ENCODE assay signal across 20 cellular contexts in genomic region chr7:91556956-91557650, GRCh38.
DNase-seq lines count a peak whose midpoint lies in the region; ATAC-seq, FAIRE-seq and TF ChIP-seq lines count a peak whose summit lies in the region.
"Had no signal": no experiment of that assay in that cellular context is flagged by ENCODE, and none has a peak within 500 bp of the region (broad histone marks: within the 10 kb centered on the region; RNA-seq: fewer than 3 reads in every experiment).

No MANE protein-coding gene starts in this region.

- DNase-seq in HTR-8/SVneo (ENCODE audit: insufficient read length, low spot score) (peak; percentile 13), RWPE2 (ENCODE audit: low spot score) (no peak), epithelial cell of prostate (ENCODE audit: low read depth, low spot score) (peak; percentile 51), prostate gland (ENCODE audit: low spot score) (peak; percentile 81), vagina (ENCODE audit: extremely low spot score in 2 of 2) (no peak)
- no peak for DNase-seq in stimulated activated naive B cell treated with anti-CD40 and anti-IgM and Interleukin-4, amounts not matched to agents 10 μg/mL and 1 μg/mL and 100 μg/mL, for 72 hours
- DNase-seq: activated gamma-delta T cell treated with Interleukin-2 at 50 U/mL for 16 hours; Calu3; cerebellar nuclear complex; left ventricle myocardium inferior; NCI-H1694; NCI-H446 treated with DMSO at 0.1 percent for 48 hours; NK-92 treated with Interleukin-12 subunit alpha and Interleukin-12 subunit beta, amount 100 ng/mL, for 24 hours; ovary; right lobe of liver; stimulated activated naive CD8-positive, alpha-beta T cell treated with anti-CD3 and anti-CD28 coated beads, Interleukin-15, Interleukin-2, amounts not matched to agents 100 U/mL and 50 U/mL, for 24 hours had no signal

- FAIRE-seq in HTR-8/SVneo (lab: Jason Lieb, UNC) = no peak
- FAIRE-seq: G401.6, HepG2 had no signal

- TF ChIP-seq POLR2A in prostate gland (IDR thresholded peaks at IDR 0.05) = no peak
- TF ChIP-seq POLR2A in vagina (IDR thresholded peaks at IDR 0.05) = no peak

- H3K4me1 Mint-ChIP-seq in stimulated activated naive B cell treated with anti-CD40 and anti-IgM and Interleukin-4, amounts not matched to agents 10 μg/mL and 1 μg/mL and 100 μg/mL, for 72 hours = no peaks in the 10 kb centered on the region

- 39% methylated on average over 7 of the region's 7 CpGs for WGBS in prostate gland

- intact Hi-C loops in prostate gland (cut with DNase I) (no loop called here), vagina (cut with DNase I) (no loop called here)

- H3K4me1 ChIP-seq in RWPE2 (ENCODE audit: insufficient read depth, poor library complexity, severe bottlenecking) = peaks cover 24% of the 10 kb centered on the region
- H3K4me1 ChIP-seq in prostate gland (replicated peaks) = peaks cover 4% of the 10 kb centered on the region
- peaks cover 3% of the 10 kb centered on the region for H3K4me1 ChIP-seq in vagina
- H3K4me1 ChIP-seq: left ventricle myocardium inferior, right lobe of liver, tibial nerve had no signal

- ATAC-seq in RWPE2 (ENCODE audit: low read depth) (peak; percentile 41), HG02840 (IDR thresholded peaks at IDR 0.05; ENCODE audit: low FRiP score, unreplicated experiment) (no peak)
- no peak for ATAC-seq in stimulated activated naive B cell treated with anti-CD40 and anti-IgM and Interleukin-4, amounts not matched to agents 10 μg/mL and 1 μg/mL and 100 μg/mL, for 72 hours (replicated peaks)
- ATAC-seq: HepG2; right lobe of liver; stimulated activated naive CD8-positive, alpha-beta T cell treated with anti-CD3 and anti-CD28 coated beads, Interleukin-15, Interleukin-2, amounts not matched to agents 100 U/mL and 50 U/mL, for 24 hours had no signal

- H3K27ac ChIP-seq in RWPE2 (ENCODE audit: poor library complexity, severe bottlenecking) (peak overlapping the region; percentile 94), epithelial cell of prostate (peak overlapping the region; percentile 96), prostate gland (peak overlapping the region; percentile 21 to 29), vagina (no peak overlapping the region)
- H3K27ac ChIP-seq: left ventricle myocardium inferior, ovary, right lobe of liver, tibial nerve had no signal

- H3K27me3 ChIP-seq in RWPE2 (ENCODE audit: insufficient read depth, poor library complexity, severe bottlenecking) (no peaks in the 10 kb centered on the region), prostate gland (replicated peaks; ENCODE audit: insufficient read depth) (no peaks in the 10 kb centered on the region), vagina (no peaks in the 10 kb centered on the region)
- H3K27me3 ChIP-seq: ovary, right lobe of liver, tibial nerve had no signal

- H3K36me3 ChIP-seq in RWPE2 (ENCODE audit: low read depth) (no peaks in the 10 kb centered on the region), prostate gland (no peaks in the 10 kb centered on the region), vagina (no peaks in the 10 kb centered on the region)
- H3K36me3 ChIP-seq: left ventricle myocardium inferior, ovary, right lobe of liver, tibial nerve had no signal

- TF ChIP-seq CTCF in RWPE2 (IDR thresholded peaks at IDR 0.05; ENCODE audit: poor library complexity, severe bottlenecking) (no peak), prostate gland (IDR thresholded peaks at IDR 0.05) (no peak), vagina (IDR thresholded peaks at IDR 0.05) (no peak)

- H3K4me3 Mint-ChIP-seq in stimulated activated naive B cell treated with anti-CD40 and anti-IgM and Interleukin-4, amounts not matched to agents 10 μg/mL and 1 μg/mL and 100 μg/mL, for 72 hours = no peak overlapping the region

- no peaks in the 10 kb centered on the region for H3K27me3 Mint-ChIP-seq in stimulated activated naive B cell treated with anti-CD40 and anti-IgM and Interleukin-4, amounts not matched to agents 10 μg/mL and 1 μg/mL and 100 μg/mL, for 72 hours

- no peaks in the 10 kb centered on the region for H3K36me3 Mint-ChIP-seq in stimulated activated naive B cell treated with anti-CD40 and anti-IgM and Interleukin-4, amounts not matched to agents 10 μg/mL and 1 μg/mL and 100 μg/mL, for 72 hours

- no peak overlapping the region for H3K27ac Mint-ChIP-seq in stimulated activated naive B cell treated with anti-CD40 and anti-IgM and Interleukin-4, amounts not matched to agents 10 μg/mL and 1 μg/mL and 100 μg/mL, for 72 hours

- H3K9me3 Mint-ChIP-seq in stimulated activated naive B cell treated with anti-CD40 and anti-IgM and Interleukin-4, amounts not matched to agents 10 μg/mL and 1 μg/mL and 100 μg/mL, for 72 hours = no peaks in the 10 kb centered on the region

- H3K9me3 ChIP-seq in RWPE2 (ENCODE audit: severe bottlenecking) (no peaks in the 10 kb centered on the region), prostate gland (no peaks in the 10 kb centered on the region), vagina (no peaks in the 10 kb centered on the region)
- H3K9me3 ChIP-seq: left ventricle myocardium inferior, ovary, right lobe of liver, tibial nerve had no signal

- no peak overlapping the region for H3K4me3 ChIP-seq in RWPE2 (ENCODE audit: severe bottlenecking)
- H3K4me3 ChIP-seq in prostate gland = no peak overlapping the region
- no peak overlapping the region for H3K4me3 ChIP-seq in vagina
- H3K4me3 ChIP-seq: left ventricle myocardium inferior, ovary, right lobe of liver, tibial nerve had no signal

Comparison
In these comparisons a context has a peak if more than half of its experiments do, and no peak if none do; other contexts are left out.
1. DNase-seq: peak in HTR-8/SVneo (single experiment), epithelial cell of prostate (single experiment) and prostate gland (single experiment); none in RWPE2 (single experiment), stimulated activated naive B cell treated with anti-CD40 and anti-IgM and Interleukin-4, amounts not matched to agents 10 μg/mL and 1 μg/mL and 100 μg/mL, for 72 hours (single experiment) and vagina (0 of 2).